1 cellular context compared by ENCODE assay signal in the genomic region with DNA sequence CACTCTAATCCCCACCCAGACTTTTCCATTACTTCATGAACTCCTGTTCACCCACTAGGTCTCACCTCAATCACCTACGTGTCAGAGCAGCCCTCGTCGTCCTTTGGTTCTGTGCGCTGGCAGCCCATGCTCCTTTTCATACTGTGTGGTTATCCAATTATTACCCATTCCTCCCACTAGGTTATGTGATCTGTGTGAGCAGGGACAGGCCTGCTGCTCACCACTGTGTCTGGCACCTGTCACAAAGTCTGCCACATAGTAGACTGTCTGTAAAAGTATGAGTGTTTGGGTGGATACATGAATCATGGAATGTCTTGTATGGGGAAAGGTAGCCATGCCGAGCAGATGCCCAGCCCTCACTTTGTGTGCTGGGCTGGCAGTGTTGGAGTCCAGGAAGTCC.
TF ChIP-seq lines count a peak whose summit lies in the region.

No MANE protein-coding gene starts in this region.

TF ChIP-seq in IMR-90, 13 proteins besides CTCF, POLR2A, EP300 and RAD21:
- TF ChIP-seq NFE2L2 (IDR thresholded peaks at IDR 0.05; ENCODE audit: low read depth, low read length) (no peak), MAFK (IDR thresholded peaks at IDR 0.05; ENCODE audit: low read depth, low read length) (no peak), CHD1 (IDR thresholded peaks at IDR 0.05; ENCODE audit: low read depth, low read length) (no peak), BHLHE40 (IDR thresholded peaks at IDR 0.05; ENCODE audit: low read depth, low read length) (no peak), FOS (IDR thresholded peaks at IDR 0.05; ENCODE audit: low read depth, low read length) (no peak), MAZ (IDR thresholded peaks at IDR 0.05; ENCODE audit: borderline replicate concordance, low read depth, low read length) (no peak), RCOR1 (IDR thresholded peaks at IDR 0.05; ENCODE audit: insufficient replicate concordance, low read length) (no peak), CEBPB (IDR thresholded peaks at IDR 0.05; ENCODE audit: low read depth, low read length) (no peak), RFX5 (IDR thresholded peaks at IDR 0.05; ENCODE audit: low read depth, low read length) (no peak), SMC3 (IDR thresholded peaks at IDR 0.05; ENCODE audit: low read depth, low read length) (no peak), MXI1 (IDR thresholded peaks at IDR 0.05; ENCODE audit: borderline replicate concordance, low read depth, low read length) (no peak)
- TF ChIP-seq, protein P1, sequence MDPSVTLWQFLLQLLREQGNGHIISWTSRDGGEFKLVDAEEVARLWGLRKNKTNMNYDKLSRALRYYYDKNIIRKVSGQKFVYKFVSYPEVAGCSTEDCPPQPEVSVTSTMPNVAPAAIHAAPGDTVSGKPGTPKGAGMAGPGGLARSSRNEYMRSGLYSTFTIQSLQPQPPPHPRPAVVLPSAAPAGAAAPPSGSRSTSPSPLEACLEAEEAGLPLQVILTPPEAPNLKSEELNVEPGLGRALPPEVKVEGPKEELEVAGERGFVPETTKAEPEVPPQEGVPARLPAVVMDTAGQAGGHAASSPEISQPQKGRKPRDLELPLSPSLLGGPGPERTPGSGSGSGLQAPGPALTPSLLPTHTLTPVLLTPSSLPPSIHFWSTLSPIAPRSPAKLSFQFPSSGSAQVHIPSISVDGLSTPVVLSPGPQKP (IDR thresholded peaks at IDR 0.05; ENCODE audit: borderline replicate concordance, low read depth, low read length): no peak
- TF ChIP-seq, protein P2, sequence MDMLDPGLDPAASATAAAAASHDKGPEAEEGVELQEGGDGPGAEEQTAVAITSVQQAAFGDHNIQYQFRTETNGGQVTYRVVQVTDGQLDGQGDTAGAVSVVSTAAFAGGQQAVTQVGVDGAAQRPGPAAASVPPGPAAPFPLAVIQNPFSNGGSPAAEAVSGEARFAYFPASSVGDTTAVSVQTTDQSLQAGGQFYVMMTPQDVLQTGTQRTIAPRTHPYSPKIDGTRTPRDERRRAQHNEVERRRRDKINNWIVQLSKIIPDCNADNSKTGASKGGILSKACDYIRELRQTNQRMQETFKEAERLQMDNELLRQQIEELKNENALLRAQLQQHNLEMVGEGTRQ (IDR thresholded peaks at IDR 0.05; ENCODE audit: low read depth, low read length): no peak
